9 cellular contexts compared by ENCODE assay signal in genomic region chr4:184439856-184440592, GRCh38. TPM values are rescaled to one million over a fixed set of nuclear protein-coding genes. Genes with fewer than 3 reads are reported as not detected.
DNase-seq lines count a peak whose midpoint lies in the region; ATAC-seq and TF ChIP-seq lines count a peak whose summit lies in the region.
"Had no signal": no experiment of that assay in that cellular context is flagged by ENCODE, and none has a peak within 500 bp of the region (broad histone marks: within the 10 kb centered on the region; RNA-seq: fewer than 3 reads in every experiment).

No MANE protein-coding gene starts in this region.

- H3K36me3 ChIP-seq in IMR-90 (ENCODE audit: control insufficient read depth, insufficient read depth, low read length) (no peaks in the 10 kb centered on the region), endodermal cell (ENCODE audit: control insufficient read depth, insufficient read depth, low read length) (no peaks in the 10 kb centered on the region), mucosa of stomach (ENCODE audit: control insufficient read depth, insufficient read depth, low read length) (no peaks in the 10 kb centered on the region), tibial artery (no peaks in the 10 kb centered on the region)

- H3K14ac ChIP-seq in IMR-90 (replicated peaks; ENCODE audit: low read depth, low read length) = peak overlapping the region; percentile 55; the same call in 1 of the 2 replicates

- TF ChIP-seq POLR2A in IMR-90 (IDR thresholded peaks at IDR 0.05; ENCODE audit: low read depth, low read length) = no peak

- peaks cover 33% of the 10 kb centered on the region for H4K20me1 ChIP-seq in IMR-90 (ENCODE audit: insufficient read depth, low read length)

- H3K9ac ChIP-seq in IMR-90 (ENCODE audit: low read depth, low read length) = no peak overlapping the region
- no peak overlapping the region for H3K9ac ChIP-seq in endodermal cell (ENCODE audit: extremely low read depth, low read length, poor library complexity, severe bottlenecking)
- peak overlapping the region; percentile 23 for H3K9ac ChIP-seq in mucosa of stomach (ENCODE audit: low read length)

- peak overlapping the region; percentile 2; the same call in 1 of the 2 replicates for H4K91ac ChIP-seq in IMR-90 (ENCODE audit: insufficient read depth, low read depth, low read length)

- WGBS in IMR-90 (ENCODE audit: extremely low coverage in 2 of 2, insufficient read length in 1 of 2), 2 experiments = 52% methylated on average over 10 of the region's 20 CpGs; no CpG with 5 or more reads in 1 of the 2 experiments
- 87 to 90% methylated on average over 20 of the region's 20 CpGs for WGBS in endodermal cell (ENCODE audit: insufficient coverage in 1 of 2, insufficient read length in 1 of 2), 2 experiments

- no peak overlapping the region for H4K5ac ChIP-seq in IMR-90 (ENCODE audit: low read depth, low read length)

- intact Hi-C loops in IMR-90 (cut with micrococcal nuclease) (no loop called here), tibial artery (cut with DNase I; ENCODE audit: low total_unique reads) (loop anchor here (5.0 kb wide), 1 partner anchor 517 kb away; no protein-coding TSS in a partner anchor)

- peak overlapping the region; percentile 30; the same call in 1 of the 2 replicates for H3K4me2 ChIP-seq in IMR-90 (ENCODE audit: low read depth, low read length)

- no peak overlapping the region for H3K27ac Mint-ChIP-seq in endodermal cell

- peak overlapping the region; percentile 12 for H2AK9ac ChIP-seq in IMR-90 (replicated peaks; ENCODE audit: low read depth, low read length, poor library complexity)

- H3K4me1 ChIP-seq in IMR-90 (ENCODE audit: control insufficient read depth, insufficient read depth, low read length) = peaks cover 24% of the 10 kb centered on the region
- H3K4me1 ChIP-seq in endodermal cell (ENCODE audit: control insufficient read depth, insufficient read depth, low read length) = peaks cover 2% of the 10 kb centered on the region
- H3K4me1 ChIP-seq in mucosa of stomach (ENCODE audit: control insufficient read depth, insufficient read depth, low read length) = peaks cover 44% of the 10 kb centered on the region
- H3K4me1 ChIP-seq in tibial artery = peaks cover 0 to 78% (median 33%) of the 10 kb centered on the region in 4 donors

- peak overlapping the region; percentile 15 for H3K4ac ChIP-seq in IMR-90 (ENCODE audit: low read depth, low read length)

- H3K4me3 ChIP-seq in IMR-90 (ENCODE audit: insufficient read depth, low read depth, low read length) (no peak overlapping the region), endodermal cell (ENCODE audit: low read length) (no peak overlapping the region), mucosa of stomach (ENCODE audit: low read length) (no peak overlapping the region), tibial artery (peak overlapping the region; percentile 7 to 11)

- H3K79me1 ChIP-seq in IMR-90 (ENCODE audit: low read depth in 1 of 2, low read length in 2 of 2) = peaks cover 55 to 82% of the 10 kb centered on the region in 2 experiments

- peak overlapping the region; percentile 37; the same call in 1 of the 2 replicates for H2BK120ac ChIP-seq in IMR-90 (ENCODE audit: low read depth, low read length)

- no peaks in the 10 kb centered on the region for H3K9me3 Mint-ChIP-seq in endodermal cell

- H3K27me3 ChIP-seq in IMR-90 (ENCODE audit: control insufficient read depth, insufficient read depth, low read length) (no peaks in the 10 kb centered on the region), endodermal cell (ENCODE audit: control insufficient read depth, insufficient read depth, low read length, poor library complexity, severe bottlenecking) (no peaks in the 10 kb centered on the region), mucosa of stomach (ENCODE audit: control insufficient read depth, insufficient read depth, low read length) (no peaks in the 10 kb centered on the region), tibial artery (no peaks in the 10 kb centered on the region)

- peak; percentile 73 for ATAC-seq in IMR-90 (ENCODE audit: low read depth)
- ATAC-seq: activated CD4-positive, CD25-positive, alpha-beta regulatory T cell treated with anti-CD3 and anti-CD28 coated beads, Interleukin-2, amount 50 U/mL, for 24 hours had no signal

- dilution Hi-C loops in IMR-90 (cut with HindIII; ENCODE audit: low sequenced_read_pairs, unreplicated experiment) = no loop called here

- H2BK20ac ChIP-seq in IMR-90 (ENCODE audit: low read depth, low read length) = peak overlapping the region; percentile 52

- peak overlapping the region; percentile 10 to 11; a peak in 1 of 4 replicates for H4K8ac ChIP-seq in IMR-90 (ENCODE audit: low read depth in 2 of 2, low read length in 2 of 2)

- peak overlapping the region; percentile 25 for H3K27ac ChIP-seq in IMR-90 (ENCODE audit: insufficient read depth, low read length)
- H3K27ac ChIP-seq in endodermal cell (ENCODE audit: low read depth, low read length) = no peak overlapping the region
- peak overlapping the region in 1 of 2 donors; percentile 39 for H3K27ac ChIP-seq in tibial artery

- CTCF ChIA-PET in IMR-90 (lab: Yijun Ruan, JAX) = no interaction called here

- H3K4me3 Mint-ChIP-seq in endodermal cell = no peak overlapping the region

- no TSS peak for BruUV-seq in IMR-90 (replicated peaks; lab: Mats Ljungman, UMichigan)

- no peak overlapping the region for H2BK5ac ChIP-seq in IMR-90 (ENCODE audit: low read depth, low read length, poor library complexity, severe bottlenecking)

- no peaks in the 10 kb centered on the region for H3K27me3 Mint-ChIP-seq in endodermal cell (ENCODE audit: insufficient read depth)

- H3K23ac ChIP-seq in IMR-90 (ENCODE audit: low read depth, low read length) = peak overlapping the region; percentile 29

- POLR2A ChIA-PET in IMR-90 (lab: Charles Lee; ENCODE audit: unreplicated experiment) = no interaction called here

- in situ Hi-C loops in IMR-90 (cut with MboI; ENCODE audit: low sequenced_read_pairs) = no loop called here

- H3K18ac ChIP-seq in IMR-90 (ENCODE audit: low read depth, low read length) = no peak overlapping the region

- H3K9me1 ChIP-seq in IMR-90 (ENCODE audit: insufficient read depth, low read length) = peaks cover 28% of the 10 kb centered on the region

- H2BK15ac ChIP-seq in IMR-90 (ENCODE audit: low read depth, low read length) = no peak overlapping the region

- peak overlapping the region; percentile 38 for H2AK5ac ChIP-seq in IMR-90 (ENCODE audit: low read depth, low read length)

- peak overlapping the region; percentile 40 for H2AFZ ChIP-seq in IMR-90 (replicated peaks; ENCODE audit: low read length, poor library complexity)

- H3K9me3 ChIP-seq in IMR-90 (ENCODE audit: control insufficient read depth, insufficient read depth, low read length) = no peaks in the 10 kb centered on the region
- H3K9me3 ChIP-seq in endodermal cell (ENCODE audit: control insufficient read depth, low read length) = no peaks in the 10 kb centered on the region
- no peaks in the 10 kb centered on the region for H3K9me3 ChIP-seq in mucosa of stomach (ENCODE audit: control insufficient read depth, low read length)
- H3K9me3 ChIP-seq in tibial artery = no peaks in the 10 kb centered on the region

- TF ChIP-seq CTCF in IMR-90 (conservative IDR thresholded peaks at IDR 0.05; ENCODE audit: low read depth, low read length) (no peak), endodermal cell (conservative IDR thresholded peaks at IDR 0.05) (no peak), tibial artery (IDR thresholded peaks at IDR 0.05) (no peak)

- H3K36me3 Mint-ChIP-seq in endodermal cell (ENCODE audit: low read depth) = no peaks in the 10 kb centered on the region

- H3K56ac ChIP-seq in IMR-90 (ENCODE audit: extremely low read depth, insufficient read depth, low read length) = no peak overlapping the region

- peaks cover 53% of the 10 kb centered on the region for H3K4me1 Mint-ChIP-seq in endodermal cell

- TF ChIP-seq RAD21 in IMR-90 (IDR thresholded peaks at IDR 0.05; ENCODE audit: low read length) = no peak

- peak; percentile 90 for DNase-seq in IMR-90
- DNase-seq in endodermal cell = peak; percentile 56
- DNase-seq in tibial artery = no peak
- no peak for DNase-seq in HuH-7 (ENCODE audit: low spot score)
- no peak for DNase-seq in HPDE6-E6E7 (ENCODE audit: extremely low spot score)
- DNase-seq in stimulated activated CD4-positive, alpha-beta T cell treated with anti-CD3 and anti-CD28 coated beads, Interleukin-2, amount 100 ng/mL, for 48 hours = no peak
- DNase-seq: small intestine had no signal

TF ChIP-seq in IMR-90, 13 proteins besides CTCF, POLR2A, EP300 and RAD21:
- TF ChIP-seq MXI1 (IDR thresholded peaks at IDR 0.05; ENCODE audit: borderline replicate concordance, low read depth, low read length) = no peak
- TF ChIP-seq RCOR1 (IDR thresholded peaks at IDR 0.05; ENCODE audit: insufficient replicate concordance, low read length) = no peak
- no peak for TF ChIP-seq NFE2L2 (IDR thresholded peaks at IDR 0.05; ENCODE audit: low read depth, low read length)
- no peak for TF ChIP-seq RFX5 (IDR thresholded peaks at IDR 0.05; ENCODE audit: low read depth, low read length)
- no peak for TF ChIP-seq FOS (IDR thresholded peaks at IDR 0.05; ENCODE audit: low read depth, low read length)
- TF ChIP-seq BHLHE40 (IDR thresholded peaks at IDR 0.05; ENCODE audit: low read depth, low read length) = peak; percentile 36; the same call in 1 of the 2 replicates
- TF ChIP-seq SMC3 (IDR thresholded peaks at IDR 0.05; ENCODE audit: low read depth, low read length) = no peak
- TF ChIP-seq ELK1 (IDR thresholded peaks at IDR 0.05; ENCODE audit: borderline replicate concordance, low read depth, low read length) = no peak
- TF ChIP-seq CHD1 (IDR thresholded peaks at IDR 0.05; ENCODE audit: low read depth, low read length) = no peak

RNA-seq across cellular contexts. Expression of gene IRF2, which starts 34.3 kb away (rescaled TPM):
- total RNA-seq in IMR-90 (2012; rRNA removed) (20.3 and 21.9 TPM in 2 replicates), endodermal cell (10 to 100 TPM; 17.3 to 24.6 TPM)
- 16.5 and 20.6 TPM in 2 replicates for polyA plus RNA-seq in IMR-90 (2012; rRNA removed)
- 9.5 and 12.3 TPM in 2 replicates for polyA plus RNA-seq in IMR-90 (2012; cell fraction: cytosol; rRNA removed)
- 9.2 and 22.4 TPM in 2 replicates for polyA plus RNA-seq in IMR-90 (2012; cell fraction: nucleus; rRNA removed; ENCODE audit: low replicate concordance)
- 9.1 TPM for polyA plus RNA-seq in endodermal cell (2013, experiment 1 of 2)
- 9.0 TPM for polyA plus RNA-seq in endodermal cell (2013, experiment 2 of 2)

Comparison
In these comparisons a context has a peak if more than half of its experiments do, and no peak if none do; other contexts are left out.
1. DNase-seq: peak in IMR-90 (single experiment) and endodermal cell (single experiment); none in tibial artery (0 of 2), HuH-7 (single experiment), HPDE6-E6E7 (single experiment) and stimulated activated CD4-positive, alpha-beta T cell treated with anti-CD3 and anti-CD28 coated beads, Interleukin-2, amount 100 ng/mL, for 48 hours (0 of 2).
2. H3K4me3 ChIP-seq: peak in tibial artery (2 of 2); none in IMR-90 (single experiment), endodermal cell (single experiment) and mucosa of stomach (single experiment).